10 cellular contexts compared by ENCODE assay signal in genomic region chr2:197208841-197209240, GRCh38.
A peak's percentile ranks its signal among the peaks of the same experiment; 100 is the strongest.
DNase-seq lines count a peak whose midpoint lies in the region; ATAC-seq, FAIRE-seq and TF ChIP-seq lines count a peak whose summit lies in the region.
"Had no signal": no experiment of that assay in that cellular context is flagged by ENCODE, and none has a peak within 500 bp of the region (broad histone marks: within the 10 kb centered on the region; RNA-seq: fewer than 3 reads in every experiment).

No MANE protein-coding gene starts in this region.

- WGBS in tibial nerve, 2 donors: 22 to 31% methylated on average over 3 of the region's 3 CpGs

- H3K9me3 ChIP-seq in neutrophil (no peaks in the 10 kb centered on the region), tibial nerve (no peaks in the 10 kb centered on the region)
- H3K9me3 ChIP-seq: Caco-2 had no signal

- H3K4me3 ChIP-seq in GM12865 (ENCODE audit: low read depth, low read length) (peak overlapping the region; percentile 29), neutrophil (ENCODE audit: low read depth in 1 of 2, low read length in 1 of 2) (no peak overlapping the region), tibial nerve (no peak overlapping the region)

- TF ChIP-seq CTCF in GM12865 (IDR thresholded peaks at IDR 0.05; ENCODE audit: insufficient read depth, low read depth, low read length, missing control alignments) (no peak), neutrophil (IDR thresholded peaks at IDR 0.05) (no peak), tibial nerve (IDR thresholded peaks at IDR 0.05) (no peak)

- FAIRE-seq in RCC 7860 (lab: Jason Lieb, UNC): no peak

- peak overlapping the region; percentile 88 for H3K27ac ChIP-seq in neutrophil
- peak overlapping the region in 2 of 4 donors; percentile 46 to 61 for H3K27ac ChIP-seq in tibial nerve

- H3K36me3 ChIP-seq in neutrophil (peaks cover 4% of the 10 kb centered on the region), tibial nerve (no peaks in the 10 kb centered on the region)

- no peak for TF ChIP-seq POLR2A in tibial nerve (IDR thresholded peaks at IDR 0.05)

- ATAC-seq in HG03520 (IDR thresholded peaks at IDR 0.05; ENCODE audit: unreplicated experiment): no peak

- H3K4me1 ChIP-seq in neutrophil (ENCODE audit: control insufficient read depth in 1 of 2, insufficient read depth in 1 of 2, low read depth in 1 of 2, low read length in 1 of 2) (peaks cover 86 to 90% of the 10 kb centered on the region in 2 experiments), tibial nerve (peaks cover 0 to 77% (median 45%) of the 10 kb centered on the region in 4 donors)
- H3K4me1 ChIP-seq: Caco-2 had no signal

- no peak for DNase-seq in GM12865 (ENCODE audit: low read depth)
- DNase-seq in RCC 7860 (ENCODE audit: low spot score): peak; percentile 44
- DNase-seq in dermis blood vessel endothelial cell: peak; percentile 15
- no peak for DNase-seq in NCI-H774 (lab: John Stamatoyannopoulos, UW)
- DNase-seq in tibial nerve (ENCODE audit: low spot score in 2 of 2): no peak
- DNase-seq: activated CD4-positive, CD25-positive, alpha-beta regulatory T cell treated with anti-CD3 and anti-CD28 coated beads, Interleukin-2, amount 50 U/mL, for 72 hours; Caco-2; midbrain had no signal

- no peaks in the 10 kb centered on the region for H3K27me3 ChIP-seq in neutrophil
- no peaks in the 10 kb centered on the region for H3K27me3 ChIP-seq in tibial nerve

- no peak for TF ChIP-seq EP300 in tibial nerve (IDR thresholded peaks at IDR 0.05)

Comparison
In these comparisons a context has a peak if more than half of its experiments do, and no peak if none do; other contexts are left out.
1. DNase-seq: peak in RCC 7860 (single experiment) and dermis blood vessel endothelial cell (single experiment); none in GM12865 (single experiment), NCI-H774 (single experiment) and tibial nerve (0 of 2).